11 cellular contexts compared by ENCODE assay signal in the genomic region with DNA sequence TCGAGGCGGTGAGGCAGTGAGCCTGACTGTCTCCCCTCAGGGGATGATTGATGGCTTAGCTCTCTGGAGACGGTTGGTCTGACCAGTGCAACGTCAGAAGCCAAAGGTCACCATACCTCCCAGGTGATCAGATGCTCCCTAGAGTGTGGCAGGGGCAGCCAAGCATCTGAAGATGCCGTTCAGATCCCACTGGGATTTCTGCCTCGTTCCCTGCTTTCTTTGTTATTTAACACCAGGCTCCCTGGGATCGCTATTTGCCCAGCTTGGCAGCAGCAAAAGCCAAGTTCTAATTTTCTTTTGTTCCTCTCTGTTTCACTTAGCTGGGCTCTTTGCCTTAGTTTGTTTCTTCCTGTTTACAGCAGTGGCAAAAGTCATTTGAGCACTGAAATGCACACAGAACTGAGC. TPM values are rescaled to one million over a fixed set of nuclear protein-coding genes. Genes with fewer than 3 reads are reported as not detected.
DNase-seq lines count a peak whose midpoint lies in the region; ATAC-seq, FAIRE-seq and TF ChIP-seq lines count a peak whose summit lies in the region.
"Had no signal": no experiment of that assay in that cellular context is flagged by ENCODE, and none has a peak within 500 bp of the region (broad histone marks: within the 10 kb centered on the region; RNA-seq: fewer than 3 reads in every experiment).

No MANE protein-coding gene starts in this region.

- peak overlapping the region; percentile 36 to 54 for H3K27ac Mint-ChIP-seq in T-cell

- no peaks in the 10 kb centered on the region for H3K9me3 ChIP-seq in keratinocyte (ENCODE audit: control insufficient read depth, low read depth, low read length)
- no peaks in the 10 kb centered on the region for H3K9me3 ChIP-seq in suprapubic skin

- dilution Hi-C loops in keratinocyte (cut with MboI; ENCODE audit: extremely low pct_ligation_motif_present, low sequenced_read_pairs), result no loop called here

- no peak for ATAC-seq in T-cell (replicated peaks in 1 of 4)
- no peak for ATAC-seq in HG03139 (IDR thresholded peaks at IDR 0.05; ENCODE audit: unreplicated experiment)

- H3K36me3 Mint-ChIP-seq in T-cell, result peaks cover 26% of the 10 kb centered on the region

- no peaks in the 10 kb centered on the region for H3K27me3 Mint-ChIP-seq in T-cell

- H3K9me1 ChIP-seq in keratinocyte (ENCODE audit: control insufficient read depth, extremely low read depth, insufficient read depth, low read length), result no peaks in the 10 kb centered on the region

- FAIRE-seq in keratinocyte (lab: Jason Lieb, UNC), result no peak
- FAIRE-seq: A204.1 had no signal

- no peak overlapping the region for H3K27ac ChIP-seq in keratinocyte (ENCODE audit: control insufficient read depth, insufficient read depth, low read length)
- peak overlapping the region; percentile 11 for H3K27ac ChIP-seq in suprapubic skin

- 35% methylated on average over 7 of the region's 7 CpGs for WGBS in suprapubic skin

- peak; percentile 2 for DNase-seq in DMS79 treated with DMSO at 0.1 percent for 48 hours (lab: John Stamatoyannopoulos, UW)
- no peak for DNase-seq in DMS79 (lab: John Stamatoyannopoulos, UW)
- no peak for DNase-seq in T-cell
- no peak for DNase-seq in keratinocyte (ENCODE audit: low read depth, low spot score)
- DNase-seq in suprapubic skin (ENCODE audit: low spot score in 2 of 2), result no peak
- DNase-seq in stimulated activated CD4-positive, alpha-beta T cell treated with anti-CD3 and anti-CD28 coated beads, Interleukin-4, amount 100 ng/mL, for 4 hours, result no peak
- DNase-seq in HPDE6-E6E7 (ENCODE audit: extremely low spot score), result no peak
- DNase-seq: activated effector memory CD4-positive, alpha-beta T cell treated with anti-CD3 and anti-CD28 coated beads, Interleukin-2, amount 50 U/mL, for 16 hours; SHP77 treated with DMSO at 0.1 percent for 48 hours had no signal

- no peaks in the 10 kb centered on the region for H3K27me3 ChIP-seq in keratinocyte (ENCODE audit: control insufficient read depth, extremely low read depth, insufficient read depth, low read length)
- no peaks in the 10 kb centered on the region for H3K27me3 ChIP-seq in suprapubic skin

- TF ChIP-seq CTCF in keratinocyte (optimal IDR thresholded peaks at IDR 0.05 in 1 of 3, IDR thresholded peaks at IDR 0.05 in 1 of 3, conservative IDR thresholded peaks at IDR 0.05 in 1 of 3; ENCODE audit: extremely low read depth in 1 of 3, insufficient read depth in 2 of 3, low read length in 3 of 3), result no peak
- no peak for TF ChIP-seq CTCF in suprapubic skin (IDR thresholded peaks at IDR 0.05)

- H3K4me1 Mint-ChIP-seq in T-cell, result peaks cover 62 to 72% (median 67%) of the 10 kb centered on the region in 3 donors

- peak overlapping the region in 1 of 3 donors; percentile 15 for H3K4me3 Mint-ChIP-seq in T-cell

- peaks cover 21% of the 10 kb centered on the region for H3K79me2 ChIP-seq in keratinocyte (ENCODE audit: control insufficient read depth, insufficient read depth, low read length)

- no peaks in the 10 kb centered on the region for H4K20me1 ChIP-seq in keratinocyte (ENCODE audit: control insufficient read depth, extremely low read depth, insufficient read depth, low read length)

- H3K4me1 ChIP-seq in keratinocyte (ENCODE audit: control insufficient read depth, extremely low read depth, insufficient read depth, low read length) (peaks cover 35% of the 10 kb centered on the region), suprapubic skin (peaks cover 36% of the 10 kb centered on the region)

- no peak for TF ChIP-seq EP300 in suprapubic skin (IDR thresholded peaks at IDR 0.05)

- H3K4me3 ChIP-seq in keratinocyte (ENCODE audit: control insufficient read depth in 2 of 3, extremely low read depth in 1 of 3, insufficient read depth in 2 of 3, low read depth in 1 of 3, low read length in 3 of 3), result no peak overlapping the region
- H3K4me3 ChIP-seq in suprapubic skin, result no peak overlapping the region

- TF ChIP-seq POLR2A in suprapubic skin (IDR thresholded peaks at IDR 0.05), result no peak

- POLR2A ChIA-PET in T-cell (lab: Charles Lee), result no interaction called here

- H3K36me3 ChIP-seq in keratinocyte (ENCODE audit: control insufficient read depth in 2 of 2, extremely low read depth in 1 of 2, insufficient read depth in 2 of 2, low read length in 2 of 2), result peaks cover 2 to 4% of the 10 kb centered on the region in 2 experiments
- H3K36me3 ChIP-seq in suprapubic skin, result peaks cover 20% of the 10 kb centered on the region

- peak overlapping the region; percentile 17 for H3K4me2 ChIP-seq in keratinocyte (ENCODE audit: control insufficient read depth, extremely low read depth, insufficient read depth, low read depth, low read length)

- no peak overlapping the region for H2AFZ ChIP-seq in keratinocyte (ENCODE audit: control insufficient read depth, low read length)

- H3K9me3 Mint-ChIP-seq in T-cell, result peaks cover 0 to 6% (median 4%) of the 10 kb centered on the region in 3 donors

- H3K9ac ChIP-seq in keratinocyte (ENCODE audit: control insufficient read depth, extremely low read depth, insufficient read depth, low read length), result no peak overlapping the region

- CTCF ChIA-PET in T-cell (lab: Charles Lee), result interaction anchor here (0.7 to 1.0 kb wide), 3 partner anchors 15 to 58 kb away, joined by 3 read pairs; no protein-coding TSS in a partner anchor

RNA-seq across cellular contexts. Expression of a gene that starts 53.5 kb away (rescaled TPM):
- total RNA-seq in T-cell (10 to 100 TPM; 17.4 to 45.6 (median 19.6) TPM), suprapubic skin (100 to 1,000 TPM in 1 of 4 donors, 10 to 100 TPM in 3; 52.9 to 129 (median 72.1) TPM)
- 12.0 to 24.0 TPM (median 16.2 TPM) in 3 replicates for polyA plus RNA-seq in keratinocyte
- polyA plus RNA-seq in keratinocyte (2011; ENCODE audit: low read depth), result 54.2 TPM
- 14.1 and 14.5 TPM in 2 replicates for polyA plus RNA-seq in keratinocyte (2011; cell fraction: cytosol; rRNA removed)
- polyA plus RNA-seq in keratinocyte (2011; cell fraction: nucleus; rRNA removed), result 54.5 and 61.4 TPM in 2 replicates
- 21.1 and 27.6 TPM in 2 replicates for polyA plus RNA-seq in keratinocyte (2012; ENCODE audit: low replicate concordance)
- polyA minus RNA-seq in keratinocyte, result 23.1 to 93.4 TPM (median 35.1 TPM) in 3 replicates
- 29.7 TPM for polyA minus RNA-seq in keratinocyte (2011; cell fraction: cytosol; rRNA and poly(A)+ RNA removed)
- polyA minus RNA-seq in keratinocyte (2011; cell fraction: nucleus; rRNA and poly(A)+ RNA removed), result 54.7 and 104 TPM in 2 replicates
